ENCODE assay signal across 19 cellular contexts in genomic region chr6:93848011-93848620, GRCh38.
DNase-seq lines count a peak whose midpoint lies in the region; ATAC-seq and TF ChIP-seq lines count a peak whose summit lies in the region.
"Had no signal": no experiment of that assay in that cellular context is flagged by ENCODE, and none has a peak within 500 bp of the region (broad histone marks: within the 10 kb centered on the region; RNA-seq: fewer than 3 reads in every experiment).

No MANE protein-coding gene starts in this region.

- H3K4me1 Mint-ChIP-seq in neural progenitor cell = peaks cover 27% of the 10 kb centered on the region
- H3K4me1 Mint-ChIP-seq: CD14-positive monocyte had no signal

- TF ChIP-seq POLR2A in stomach (IDR thresholded peaks at IDR 0.05) = no peak

- intact Hi-C loops in stomach (cut with DNase I; ENCODE audit: low total_unique reads) = no loop called here

- no peaks in the 10 kb centered on the region for H3F3A ChIP-seq in neural progenitor cell (ENCODE audit: low read depth)

- peaks cover 2% of the 10 kb centered on the region for H3K27me3 Mint-ChIP-seq in neural progenitor cell (ENCODE audit: insufficient read depth, low read depth)

- peak overlapping the region; percentile 55 for H2AFZ ChIP-seq in neural progenitor cell (replicated peaks)

- H3K4me3 ChIP-seq in neural progenitor cell = no peak overlapping the region
- no peak overlapping the region for H3K4me3 ChIP-seq in stomach
- H3K4me3 ChIP-seq: A549, Peyer's patch, SK-N-MC had no signal

- peaks cover under 1% of the 10 kb centered on the region for H3K9me3 Mint-ChIP-seq in neural progenitor cell
- H3K9me3 Mint-ChIP-seq: CD14-positive monocyte had no signal

- H3K36me3 ChIP-seq in neural progenitor cell = no peaks in the 10 kb centered on the region
- H3K36me3 ChIP-seq in stomach = no peaks in the 10 kb centered on the region
- H3K36me3 ChIP-seq: Peyer's patch had no signal

- peaks cover 17% of the 10 kb centered on the region for H3K79me2 ChIP-seq in neural progenitor cell (ENCODE audit: low read depth)

- H3K27ac Mint-ChIP-seq in neural progenitor cell = peak overlapping the region; percentile 92
- H3K27ac Mint-ChIP-seq: CD14-positive monocyte, HFFc6 had no signal

- H3K4me1 ChIP-seq in neural progenitor cell = peaks cover 19% of the 10 kb centered on the region
- H3K4me1 ChIP-seq in stomach = no peaks in the 10 kb centered on the region
- H3K4me1 ChIP-seq: A549, Peyer's patch had no signal

- no peaks in the 10 kb centered on the region for H3K36me3 Mint-ChIP-seq in neural progenitor cell
- H3K36me3 Mint-ChIP-seq: CD14-positive monocyte had no signal

- ATAC-seq in GM18861 (IDR thresholded peaks at IDR 0.05; ENCODE audit: unreplicated experiment) = no peak
- ATAC-seq: A549, HepG2, Right ventricle myocardium inferior had no signal

- no peaks in the 10 kb centered on the region for H3K9me3 ChIP-seq in neural progenitor cell (ENCODE audit: low read depth)
- H3K9me3 ChIP-seq in stomach = no peaks in the 10 kb centered on the region
- H3K9me3 ChIP-seq: A549, Peyer's patch had no signal

- no peaks in the 10 kb centered on the region for H4K20me1 ChIP-seq in neural progenitor cell (ENCODE audit: low read depth)

- TF ChIP-seq CTCF in neural progenitor cell (IDR thresholded peaks at IDR 0.05) = no peak
- no peak for TF ChIP-seq CTCF in stomach (IDR thresholded peaks at IDR 0.05)

- H3K9ac ChIP-seq in neural progenitor cell = no peak overlapping the region
- H3K9ac ChIP-seq: KMS-11 had no signal

- peak overlapping the region; percentile 11 for H3K4me2 ChIP-seq in neural progenitor cell
- H3K4me2 ChIP-seq: A549, KMS-11 had no signal

- WGBS in stomach, 5 donors = 78 to 89% (median 85%) methylated on average over 5 of the region's 5 CpGs

- no peak for TF ChIP-seq EP300 in stomach (IDR thresholded peaks at IDR 0.05)

- peak; percentile 33 for DNase-seq in NCI-H748 (lab: John Stamatoyannopoulos, UW; ENCODE audit: unreplicated experiment)
- no peak for DNase-seq in NCI-H748 treated with DMSO at 0.1 percent for 48 hours (lab: John Stamatoyannopoulos, UW)
- DNase-seq in globus pallidus (ENCODE audit: low spot score) = peak; percentile 14
- peak; percentile 26 for DNase-seq in neural progenitor cell (ENCODE audit: low spot score)
- DNase-seq in NOMO-1 treated with DMSO at 0.1 percent for 48 hours (lab: John Stamatoyannopoulos, UW; ENCODE audit: unreplicated experiment) = no peak
- no peak for DNase-seq in stomach
- DNase-seq: DMS 273 treated with DMSO at 0.1 percent for 48 hours, GF-D8, HFFc6, NCI-H1048, NCI-H1694 treated with DMSO at 0.1 percent for 48 hours, Peyer's patch had no signal

- no peaks in the 10 kb centered on the region for H3K27me3 ChIP-seq in neural progenitor cell
- H3K27me3 ChIP-seq in stomach = no peaks in the 10 kb centered on the region
- H3K27me3 ChIP-seq: Peyer's patch had no signal

- no peak overlapping the region for H3K4me3 Mint-ChIP-seq in neural progenitor cell
- H3K4me3 Mint-ChIP-seq: CD14-positive monocyte, HFFc6 had no signal

- peak overlapping the region; percentile 34 for H3K27ac ChIP-seq in neural progenitor cell
- no peak overlapping the region for H3K27ac ChIP-seq in stomach
- H3K27ac ChIP-seq: A549, KMS-11, Peyer's patch, SK-N-MC had no signal

Comparison
In these comparisons a context has a peak if more than half of its experiments do, and no peak if none do; other contexts are left out.
1. DNase-seq: peak in NCI-H748 (single experiment), globus pallidus (single experiment) and neural progenitor cell (single experiment); none in NCI-H748 treated with DMSO at 0.1 percent for 48 hours (single experiment), NOMO-1 treated with DMSO at 0.1 percent for 48 hours (single experiment) and stomach (single experiment).